ENCODE assay signal across 26 cellular contexts in genomic region chr10:7473474-7473873, GRCh38.
DNase-seq lines count a peak whose midpoint lies in the region; ATAC-seq, FAIRE-seq and TF ChIP-seq lines count a peak whose summit lies in the region.
"Had no signal": no experiment of that assay in that cellular context is flagged by ENCODE, and none has a peak within 500 bp of the region (broad histone marks: within the 10 kb centered on the region; RNA-seq: fewer than 3 reads in every experiment).

No MANE protein-coding gene starts in this region.

- intact Hi-C loops in left ventricle myocardium superior (cut with micrococcal nuclease) = no loop called here
- intact Hi-C loops in K562 (cut with micrococcal nuclease) = no loop called here

- peaks cover 0 to 13% of the 10 kb centered on the region in 2 donors for H3K4me1 ChIP-seq in right atrium auricular region
- peaks cover 92% of the 10 kb centered on the region for H3K4me1 ChIP-seq in OCI-LY1 (ENCODE audit: insufficient read depth, low read length, severe bottlenecking)
- no peaks in the 10 kb centered on the region for H3K4me1 ChIP-seq in K562 (replicated peaks in 1 of 2; ENCODE audit: control insufficient read depth in 2 of 2, insufficient read depth in 2 of 2, low read length in 2 of 2)
- peaks cover 5% of the 10 kb centered on the region; the same call in 1 of the 2 replicates for H3K4me1 ChIP-seq in H9 (ENCODE audit: insufficient read depth, low read length)
- H3K4me1 ChIP-seq: SJCRH30 had no signal

- peak; percentile 7 for DNase-seq in right atrium auricular region (ENCODE audit: low spot score)
- DNase-seq in left ventricle myocardium superior = no peak
- DNase-seq in K562 (ENCODE audit: extremely low read depth in 1 of 4, low spot score in 3 of 4) = no peak
- DNase-seq in H9 = no peak
- no peak for DNase-seq in COLO668 (lab: John Stamatoyannopoulos, UW; ENCODE audit: unreplicated experiment)
- no peak for DNase-seq in NCI-H1092 (lab: John Stamatoyannopoulos, UW)
- DNase-seq: 8988T, AML-193, DMS53, EL, GF-D8, GM23248, HCEC 1CT, IMR-90, NCI-H1105 treated with DMSO at 0.1 percent for 48 hours, NCI-H2029 treated with DMSO at 0.1 percent for 48 hours, NCI-H226, NCI-H510A treated with DMSO at 0.1 percent for 48 hours, NCI-H748 treated with DMSO at 0.1 percent for 48 hours, OCI-M1, SJCRH30, T-helper 1 cell had no signal

- no peak overlapping the region for H3K4ac ChIP-seq in H9 (ENCODE audit: low read depth, low read length)

- no peak overlapping the region for H3K14ac ChIP-seq in H9 (ENCODE audit: insufficient read depth, low read length)

- no peaks in the 10 kb centered on the region for H3K36me3 Mint-ChIP-seq in H9 (ENCODE audit: insufficient read depth in 1 of 3, low read depth in 3 of 3)
- H3K36me3 Mint-ChIP-seq: CD14-positive monocyte had no signal

- no peaks in the 10 kb centered on the region for H3K23me2 ChIP-seq in H9 (ENCODE audit: insufficient read length, low read depth, low read length, poor library complexity, severe bottlenecking)

- H3K27ac ChIP-seq in right atrium auricular region (no peak overlapping the region), OCI-LY1 (ENCODE audit: low read depth, low read length, poor library complexity, severe bottlenecking) (peak overlapping the region; percentile 96), K562 (ENCODE audit: extremely low read depth, low read depth, low read length) (no peak overlapping the region), H9 (ENCODE audit: insufficient read length, low read depth, low read length) (no peak overlapping the region)
- H3K27ac ChIP-seq: GM23248, SJCRH30 had no signal

- no peaks in the 10 kb centered on the region for H3K9me3 Mint-ChIP-seq in H9

- H3K9ac ChIP-seq in OCI-LY1 (ENCODE audit: low read length) (0 out of 2 replicates have a peak overlapping the region, but pooled peaks have one; percentile 70), K562 (ENCODE audit: insufficient read depth in 1 of 2, low read depth in 2 of 2, low read length in 2 of 2) (no peak overlapping the region), H9 (ENCODE audit: extremely low read depth, insufficient read length, low read length) (no peak overlapping the region)
- H3K9ac ChIP-seq: GM23248 had no signal

- no peak overlapping the region for H3T11ph ChIP-seq in H9 (ENCODE audit: low read length)

- H3K79me1 ChIP-seq in H9 (ENCODE audit: insufficient read depth, low read depth, low read length, poor library complexity, severe bottlenecking) = no peaks in the 10 kb centered on the region

- no peak overlapping the region for H3K4me3 Mint-ChIP-seq in H9
- H3K4me3 Mint-ChIP-seq: CD14-positive monocyte had no signal

- H3K9me1 ChIP-seq in K562 (ENCODE audit: control insufficient read depth, insufficient read depth, low read length) = no peaks in the 10 kb centered on the region

- CTCF ChIA-PET in K562 (lab: Yijun Ruan, JAX; ENCODE audit: low intra/inter-chr PET ratio) = no interaction called here

- no peak overlapping the region for H3K27ac Mint-ChIP-seq in H9
- H3K27ac Mint-ChIP-seq: CD14-positive monocyte had no signal

- H3K4me1 Mint-ChIP-seq in H9 = peaks cover 8 to 12% of the 10 kb centered on the region in 2 experiments

- no peak overlapping the region for H2BK15ac ChIP-seq in H9 (ENCODE audit: low read depth, low read length)

- H4K5ac ChIP-seq in H9 (ENCODE audit: insufficient read length, low read depth, low read length) = no peak overlapping the region

- H2BK120ac ChIP-seq in H9 (ENCODE audit: low read depth, low read length, poor library complexity, severe bottlenecking) = no peak overlapping the region

- H3K4me2 ChIP-seq in OCI-LY1 (ENCODE audit: low read length) = no peak overlapping the region
- H3K4me2 ChIP-seq in K562 (ENCODE audit: insufficient read depth, low read length) = no peak overlapping the region
- H3K4me2 ChIP-seq in H9 (ENCODE audit: insufficient read depth, insufficient read length, low read length) = no peak overlapping the region

- TF ChIP-seq CTCF in right atrium auricular region (IDR thresholded peaks at IDR 0.05) = no peak
- TF ChIP-seq CTCF in OCI-LY1 (IDR thresholded peaks at IDR 0.05; ENCODE audit: low read length) = no peak
- TF ChIP-seq CTCF in K562 (IDR thresholded peaks at IDR 0.05 in 2 of 3, conservative IDR thresholded peaks at IDR 0.05 in 1 of 3; ENCODE audit: insufficient read depth in 2 of 3, low read depth in 1 of 3, low read length in 3 of 3) = no peak
- no peak for TF ChIP-seq CTCF in H9 (conservative IDR thresholded peaks at IDR 0.05)

- H3K27me3 Mint-ChIP-seq in H9 (ENCODE audit: low read depth) = peaks cover 6% of the 10 kb centered on the region

- no peak overlapping the region for H2AFZ ChIP-seq in OCI-LY1 (ENCODE audit: low read length)
- no peak overlapping the region for H2AFZ ChIP-seq in K562 (ENCODE audit: low read depth, low read length)
- no peak overlapping the region for H2AFZ ChIP-seq in H9 (ENCODE audit: low read length)
- H2AFZ ChIP-seq: GM23248 had no signal

- no peak overlapping the region for H2BK20ac ChIP-seq in H9 (ENCODE audit: low read depth, low read length, poor library complexity, severe bottlenecking)

- no peak overlapping the region for H3K4me3 ChIP-seq in right atrium auricular region
- H3K4me3 ChIP-seq in OCI-LY1 (ENCODE audit: low read depth, low read length, poor library complexity, severe bottlenecking) = no peak overlapping the region
- H3K4me3 ChIP-seq in K562 = no peak overlapping the region
- H3K4me3 ChIP-seq: GM23248, SJCRH30 had no signal

- no peak overlapping the region for H3K56ac ChIP-seq in H9 (ENCODE audit: insufficient read length, low read depth, low read length)

- TF ChIP-seq POLR2A in K562 (conservative IDR thresholded peaks at IDR 0.05) = no peak

- H3K9me3 ChIP-seq in right atrium auricular region = no peaks in the 10 kb centered on the region
- H3K9me3 ChIP-seq in OCI-LY1 (ENCODE audit: low read length) = no peaks in the 10 kb centered on the region; the same call in 1 of the 2 replicates
- no peaks in the 10 kb centered on the region for H3K9me3 ChIP-seq in K562 (replicated peaks; ENCODE audit: control insufficient read depth, insufficient read depth, low read depth, low read length)
- H3K9me3 ChIP-seq in H9 (ENCODE audit: control insufficient read depth, low read depth, low read length) = no peaks in the 10 kb centered on the region
- H3K9me3 ChIP-seq: SJCRH30 had no signal

- H3K27me3 ChIP-seq in right atrium auricular region (no peaks in the 10 kb centered on the region), OCI-LY1 (ENCODE audit: insufficient read depth, low read length) (no peaks in the 10 kb centered on the region), K562 (ENCODE audit: control insufficient read depth in 2 of 2, insufficient read depth in 2 of 2, low read length in 2 of 2) (peaks cover 16 to 28% of the 10 kb centered on the region in 2 experiments), H9 (ENCODE audit: insufficient read depth, low read length) (no peaks in the 10 kb centered on the region)
- H3K27me3 ChIP-seq: SJCRH30 had no signal

- H2BK12ac ChIP-seq in H9 (ENCODE audit: insufficient read length, low read depth, low read length) = no peak overlapping the region

- H3K36me3 ChIP-seq in right atrium auricular region = no peaks in the 10 kb centered on the region
- no peaks in the 10 kb centered on the region for H3K36me3 ChIP-seq in OCI-LY1 (ENCODE audit: insufficient read depth, low read length)
- no peaks in the 10 kb centered on the region for H3K36me3 ChIP-seq in K562 (ENCODE audit: control insufficient read depth, insufficient read depth, low read length)
- H3K36me3 ChIP-seq: SJCRH30 had no signal

- H3K9me2 ChIP-seq in OCI-LY1 (ENCODE audit: low read depth, low read length) = no peaks in the 10 kb centered on the region

- in situ Hi-C loops in K562 (cut with MboI) = no loop called here

- ATAC-seq in left ventricle myocardium superior (no peak), K562 (no peak)

- FAIRE-seq in K562 (lab: Jason Lieb, UNC) = peak; percentile 23
- FAIRE-seq: D721Med, RCC 7860 had no signal

- no peak overlapping the region for H4K91ac ChIP-seq in H9 (ENCODE audit: insufficient read length, low read depth, low read length)

- TF ChIP-seq EP300 in K562 (IDR thresholded peaks at IDR 0.05; ENCODE audit: low read length) = no peak

- no peak overlapping the region for H3K23ac ChIP-seq in H9 (ENCODE audit: insufficient read length, low read depth, low read length)

- no peak for TF ChIP-seq RAD21 in K562 (CRISPR knock-in tag; conservative IDR thresholded peaks at IDR 0.05 in 1 of 2, IDR thresholded peaks at IDR 0.05 in 1 of 2)

- H3K18ac ChIP-seq in H9 (ENCODE audit: insufficient read length, low read depth, low read length) = no peak overlapping the region

- H2AK5ac ChIP-seq in H9 (ENCODE audit: insufficient read length, low read length) = no peak overlapping the region

- no peaks in the 10 kb centered on the region for H4K20me1 ChIP-seq in OCI-LY1 (ENCODE audit: insufficient read depth, low read length)
- H4K20me1 ChIP-seq in K562 (replicated peaks; ENCODE audit: control insufficient read depth, insufficient read depth, low read length) = no peaks in the 10 kb centered on the region; the same call in 1 of the 2 replicates
- H4K20me1 ChIP-seq in H9 (ENCODE audit: control insufficient read depth, insufficient read depth, insufficient read length) = no peaks in the 10 kb centered on the region

- H4K8ac ChIP-seq in H9 (replicated peaks; ENCODE audit: insufficient read length, low read depth, low read length) = no peak overlapping the region

- POLR2A ChIA-PET in K562 (lab: Yijun Ruan, JAX) = no interaction called here

- BruUV-seq in K562 (replicated peaks; lab: Mats Ljungman, UMichigan) = no TSS peak

- no peak overlapping the region for H2BK5ac ChIP-seq in H9 (ENCODE audit: insufficient read length, low read length)

- H3K79me2 ChIP-seq in OCI-LY1 (ENCODE audit: insufficient read depth, low read length) = no peaks in the 10 kb centered on the region
- H3K79me2 ChIP-seq in K562 (ENCODE audit: control insufficient read depth, insufficient read depth, low read length) = no peaks in the 10 kb centered on the region
- no peaks in the 10 kb centered on the region for H3K79me2 ChIP-seq in H9 (ENCODE audit: insufficient read depth, low read length)

- peaks cover 3% of the 10 kb centered on the region; the same call in 1 of the 2 replicates for H3F3A ChIP-seq in OCI-LY1 (ENCODE audit: insufficient read depth, low read length)

TF ChIP-seq in K562, 482 proteins besides CTCF, POLR2A, EP300 and RAD21 (continues in another document):
- no peak for TF ChIP-seq KDM1A (IDR thresholded peaks at IDR 0.05)
- TF ChIP-seq ILF3 (IDR thresholded peaks at IDR 0.05; ENCODE audit: borderline replicate concordance) = no peak
